In the genomic region with DNA sequence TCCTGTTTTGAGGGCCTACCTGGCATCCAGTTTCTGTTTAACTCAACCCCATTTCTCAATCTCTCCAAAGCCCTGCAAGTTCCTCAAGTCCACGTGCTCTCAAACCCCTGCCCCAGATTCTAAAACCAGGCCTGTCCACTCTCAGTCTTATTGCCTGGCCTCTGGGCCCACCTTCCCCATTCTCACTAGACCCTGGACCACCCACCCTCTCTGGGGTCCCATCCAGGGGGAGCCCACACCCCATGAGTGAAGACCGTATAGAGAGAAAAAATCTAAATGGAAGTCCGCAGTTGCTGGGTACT, we compare ENCODE assay signal across 23 cellular contexts. TPM values are rescaled to one million over a fixed set of nuclear protein-coding genes. Genes with fewer than 3 reads are reported as not detected.
DNase-seq lines count a peak whose midpoint lies in the region; ATAC-seq and TF ChIP-seq lines count a peak whose summit lies in the region.
"Had no signal": no experiment of that assay in that cellular context is flagged by ENCODE, and none has a peak within 500 bp of the region (broad histone marks: within the 10 kb centered on the region; RNA-seq: fewer than 3 reads in every experiment).

No MANE protein-coding gene starts in this region.

- H3K4me1 Mint-ChIP-seq in effector memory CD8-positive, alpha-beta T cell (ENCODE audit: low read depth in 2 of 2): peaks cover 10 to 12% of the 10 kb centered on the region in 2 donors
- peaks cover 18% of the 10 kb centered on the region for H3K4me1 Mint-ChIP-seq in neural progenitor cell

- WGBS in aorta, 2 donors: 96 to 98% methylated on average over 3 of the region's 3 CpGs

- H3K9me2 ChIP-seq in PC-9 (ENCODE audit: insufficient read depth): no peaks in the 10 kb centered on the region

- no peak overlapping the region for H2AFZ ChIP-seq in PC-9
- no peak overlapping the region for H2AFZ ChIP-seq in neural progenitor cell (replicated peaks)

- no peak for ATAC-seq in effector memory CD8-positive, alpha-beta T cell (replicated peaks)
- ATAC-seq in left cardiac atrium (no peak), GM18511 (IDR thresholded peaks at IDR 0.05; ENCODE audit: unreplicated experiment) (no peak), aorta (ENCODE audit: low FRiP score) (no peak)
- ATAC-seq: PC-3 had no signal

- no peaks in the 10 kb centered on the region for H3K36me3 Mint-ChIP-seq in effector memory CD8-positive, alpha-beta T cell (ENCODE audit: insufficient read depth)
- no peaks in the 10 kb centered on the region for H3K36me3 Mint-ChIP-seq in neural progenitor cell

- H3K36me3 ChIP-seq in BLaER1 (no peaks in the 10 kb centered on the region), PC-9 (ENCODE audit: low read depth) (no peaks in the 10 kb centered on the region), neural progenitor cell (no peaks in the 10 kb centered on the region), aorta (ENCODE audit: control insufficient read depth in 1 of 2, insufficient read depth in 2 of 2, low read length in 1 of 2) (no peaks in the 10 kb centered on the region)

- H3K4me3 ChIP-seq in BLaER1: no peak overlapping the region
- H3K4me3 ChIP-seq in PC-9: no peak overlapping the region
- H3K4me3 ChIP-seq in neural progenitor cell: no peak overlapping the region
- H3K4me3 ChIP-seq in aorta (ENCODE audit: low read length in 2 of 2): no peak overlapping the region

- H3F3A ChIP-seq in PC-9 (ENCODE audit: insufficient read depth, low read depth) (peaks cover 41% of the 10 kb centered on the region), neural progenitor cell (ENCODE audit: low read depth) (no peaks in the 10 kb centered on the region)

- H3K27me3 ChIP-seq in BLaER1 (no peaks in the 10 kb centered on the region), PC-9 (ENCODE audit: insufficient read depth, low read depth) (no peaks in the 10 kb centered on the region), neural progenitor cell (no peaks in the 10 kb centered on the region), aorta (ENCODE audit: control insufficient read depth in 1 of 2, insufficient read depth in 2 of 2, low read length in 1 of 2) (no peaks in the 10 kb centered on the region)

- H3K9ac ChIP-seq in BLaER1: no peak overlapping the region
- H3K9ac ChIP-seq in neural progenitor cell: no peak overlapping the region
- H3K9ac ChIP-seq: KMS-11 had no signal

- H3K9me3 ChIP-seq in BLaER1 (peaks cover 20% of the 10 kb centered on the region), PC-9 (ENCODE audit: insufficient read depth, low read depth) (no peaks in the 10 kb centered on the region), neural progenitor cell (ENCODE audit: low read depth) (no peaks in the 10 kb centered on the region), aorta (ENCODE audit: control insufficient read depth, low read length) (no peaks in the 10 kb centered on the region)
- H3K9me3 ChIP-seq: Caco-2 had no signal

- H3K27ac ChIP-seq in BLaER1: no peak overlapping the region
- peak overlapping the region; percentile 97 for H3K27ac ChIP-seq in PC-9
- H3K27ac ChIP-seq in neural progenitor cell: no peak overlapping the region
- no peak overlapping the region for H3K27ac ChIP-seq in aorta (ENCODE audit: low read depth in 1 of 2, low read length in 2 of 2)
- H3K27ac ChIP-seq: KMS-11, RWPE1 had no signal

- peak overlapping the region; percentile 69; the same call in 1 of the 2 replicates for H3K4me2 ChIP-seq in BLaER1
- H3K4me2 ChIP-seq in PC-9: peak overlapping the region; percentile 61
- H3K4me2 ChIP-seq in neural progenitor cell: no peak overlapping the region
- H3K4me2 ChIP-seq: KMS-11 had no signal

- TF ChIP-seq CTCF in PC-9 (conservative IDR thresholded peaks at IDR 0.05): no peak
- no peak for TF ChIP-seq CTCF in neural progenitor cell (IDR thresholded peaks at IDR 0.05)

- no peaks in the 10 kb centered on the region for H3K9me3 Mint-ChIP-seq in effector memory CD8-positive, alpha-beta T cell
- H3K9me3 Mint-ChIP-seq in neural progenitor cell: no peaks in the 10 kb centered on the region
- H3K9me3 Mint-ChIP-seq: CD4-positive, alpha-beta T cell; H9 had no signal

- POLR2A ChIA-PET in PC-9 (lab: Charles Lee; ENCODE audit: unreplicated experiment): interaction anchor here (0.7 kb wide), 1 partner anchor 22 kb away, joined by 6 read pairs; no protein-coding TSS in a partner anchor

- DNase-seq in PC-9 (no peak), neural progenitor cell (ENCODE audit: low spot score) (no peak), NOMO-1 (lab: John Stamatoyannopoulos, UW; ENCODE audit: unreplicated experiment in 2 of 2) (no peak), left cardiac atrium (no peak), aorta (no peak)
- DNase-seq in effector memory CD8-positive, alpha-beta T cell: no peak
- DNase-seq: CD4-positive, alpha-beta T cell; H9; NCI-H1417; NCI-H187; NCI-H345; NCI-H524 treated with DMSO at 0.1 percent for 48 hours; PC-3; SIG-M5 had no signal

- H4K20me1 ChIP-seq in BLaER1 (no peaks in the 10 kb centered on the region), PC-9 (ENCODE audit: insufficient read depth) (no peaks in the 10 kb centered on the region), neural progenitor cell (ENCODE audit: low read depth) (no peaks in the 10 kb centered on the region)

- H3K27ac Mint-ChIP-seq in effector memory CD8-positive, alpha-beta T cell: peak overlapping the region; percentile 13 to 29
- no peak overlapping the region for H3K27ac Mint-ChIP-seq in neural progenitor cell
- H3K27ac Mint-ChIP-seq: B cell; CD4-positive, alpha-beta T cell had no signal

- CTCF ChIA-PET in PC-9 (lab: Charles Lee): interaction anchor here (1.3 kb wide), 1 partner anchor 37 kb away, joined by 3 read pairs; no protein-coding TSS in a partner anchor

- H3K27me3 Mint-ChIP-seq in effector memory CD8-positive, alpha-beta T cell: no peaks in the 10 kb centered on the region
- peaks cover 5% of the 10 kb centered on the region for H3K27me3 Mint-ChIP-seq in neural progenitor cell (ENCODE audit: insufficient read depth, low read depth)
- H3K27me3 Mint-ChIP-seq: B cell; CD4-positive, alpha-beta T cell had no signal

- BruUV-seq in PC-9 (replicated peaks; lab: Mats Ljungman, UMichigan): no TSS peak

- H3K4me1 ChIP-seq in BLaER1: peaks cover 23% of the 10 kb centered on the region
- H3K4me1 ChIP-seq in PC-9 (replicated peaks; ENCODE audit: insufficient read depth): peaks cover 60% of the 10 kb centered on the region
- H3K4me1 ChIP-seq in neural progenitor cell: no peaks in the 10 kb centered on the region
- no peaks in the 10 kb centered on the region for H3K4me1 ChIP-seq in aorta (ENCODE audit: control insufficient read depth in 1 of 2, insufficient read depth in 2 of 2, low read length in 2 of 2)

- no peak overlapping the region for H3K4me3 Mint-ChIP-seq in effector memory CD8-positive, alpha-beta T cell
- peak overlapping the region; percentile 50 for H3K4me3 Mint-ChIP-seq in neural progenitor cell
- H3K4me3 Mint-ChIP-seq: B cell; CD4-positive, alpha-beta T cell; H9 had no signal

- intact Hi-C loops in PC-9 (cut with micrococcal nuclease; ENCODE audit: unreplicated experiment) (loop anchor here (1.0 kb wide), 2 partner anchors 544 to 550 kb away; no protein-coding TSS in a partner anchor), left cardiac atrium (cut with DNase I) (no loop called here), aorta (cut with DNase I) (no loop called here)

- H3K79me2 ChIP-seq in PC-9 (ENCODE audit: low read depth): no peaks in the 10 kb centered on the region
- no peaks in the 10 kb centered on the region for H3K79me2 ChIP-seq in neural progenitor cell (ENCODE audit: low read depth)

RNA-seq across cellular contexts. Expression of gene TLR10, which starts 58.3 kb away (rescaled TPM):
- total RNA-seq in PC-9 (2021) (not detected in 2 replicates), neural progenitor cell (ENCODE audit: low replicate concordance) (not detected in 2 replicates), left cardiac atrium (under 1 TPM in 1 of 2 donors, not detected in 1; 0.18 TPM), aorta (1 to 10 TPM in 1 of 2 donors, under 1 TPM in 1; 0.32 to 1.1 TPM)
- not detected for polyA plus RNA-seq in aorta
- total RNA-seq: A172; Caco-2; CD4-positive, alpha-beta T cell; H9; HepG2; M059J; PC-3 had no signal
- polyA plus RNA-seq: HepG2 had no signal
